Comparison of ENCODE assay signal across 28 cellular contexts in genomic region chr5:121596882-121597281, GRCh38.
"Had no signal": no experiment of that assay in that cellular context is flagged by ENCODE, and none has a peak within 500 bp of the region (broad histone marks: within the 10 kb centered on the region; RNA-seq: fewer than 3 reads in every experiment).

No MANE protein-coding gene starts in this region.

- FAIRE-seq: pancreas, urothelium cell line had no signal

- H3K4me3 ChIP-seq: colonic mucosa, esophagus muscularis mucosa, gastroesophageal sphincter, heart left ventricle, lower lobe of right lung, pancreas, testis, tibial artery, upper lobe of left lung had no signal

- ATAC-seq: foreskin keratinocyte; gastroesophageal sphincter; heart left ventricle; left ventricle myocardium superior; lower lobe of right lung; natural killer cell treated with Interleukin-12 subunit alpha and Interleukin-12 subunit beta and Interleukin-15 and Interleukin-18, amount 100 ng/mL, for 72 hours; pancreas; sciatic nerve; stimulated activated memory B cell treated with anti-CD40 and anti-IgM and Interleukin-4, amounts not matched to agents 10 μg/mL and 1 μg/mL and 100 μg/mL, for 72 hours; stimulated activated naive CD8-positive, alpha-beta T cell treated with anti-CD3 and anti-CD28 coated beads, Interleukin-15, Interleukin-2, amounts not matched to agents 100 U/mL and 50 U/mL, for 24 hours had no signal

- H3K36me3 ChIP-seq: colonic mucosa, esophagus muscularis mucosa, gastroesophageal sphincter, heart left ventricle, lower lobe of right lung, neutrophil, pancreas, tibial artery, upper lobe of left lung had no signal

- H3K27me3 ChIP-seq: colonic mucosa, esophagus muscularis mucosa, foreskin keratinocyte, gastroesophageal sphincter, heart left ventricle, neutrophil, pancreas, testis, tibial artery, upper lobe of left lung had no signal

- H3K4me1 ChIP-seq: colonic mucosa, esophagus muscularis mucosa, foreskin keratinocyte, gastroesophageal sphincter, heart left ventricle, lower lobe of right lung, pancreas, testis, tibial artery, upper lobe of left lung had no signal

- H3K27ac ChIP-seq: colonic mucosa, epithelial cell of prostate, esophagus muscularis mucosa, foreskin keratinocyte, gastroesophageal sphincter, heart left ventricle, lower lobe of right lung, neutrophil, pancreas, testis, tibial artery, upper lobe of left lung had no signal

- DNase-seq: colonic mucosa; effector CD8-positive, alpha-beta T cell; endodermal cell; foreskin keratinocyte; heart left ventricle; hippocampal formation; immature natural killer cell; islet precursor cell; kidney glomerular epithelial cell; left ventricle myocardium superior; lower lobe of right lung; naive B cell; pancreas; stimulated activated CD4-positive, alpha-beta T cell treated with anti-CD3 and anti-CD28 coated beads, Interleukin-2, amount 100 ng/mL, for 24 hours; stimulated activated CD4-positive, alpha-beta T cell treated with anti-CD3 and anti-CD28 coated beads, Interleukin-4, amount 100 ng/mL, for 24 hours; stimulated activated naive CD8-positive, alpha-beta T cell treated with anti-CD3 and anti-CD28 coated beads, Interleukin-15, Interleukin-2, amounts not matched to agents 100 U/mL and 50 U/mL, for 24 hours; substantia nigra; testis; tibial artery; upper lobe of left lung had no signal
